8 cellular contexts compared by ENCODE assay signal in genomic region chr15:48084759-48085420, GRCh38. TPM values are rescaled to one million over a fixed set of nuclear protein-coding genes. Genes with fewer than 3 reads are reported as not detected.
A peak's percentile ranks its signal among the peaks of the same experiment; 100 is the strongest.
DNase-seq lines count a peak whose midpoint lies in the region; ATAC-seq, FAIRE-seq and TF ChIP-seq lines count a peak whose summit lies in the region.

No MANE protein-coding gene starts in this region.

- H4K20me1 ChIP-seq in H1 (replicated peaks in 1 of 2; ENCODE audit: control insufficient read depth in 1 of 2, insufficient read depth in 2 of 2, low read length in 2 of 2): no peaks in the 10 kb centered on the region

- no peak overlapping the region for H2AFZ ChIP-seq in H1 (ENCODE audit: low read length)

- no peak for TF ChIP-seq POLR2A in H1 (IDR thresholded peaks at IDR 0.05; ENCODE audit: control extremely low read depth in 1 of 2, low read depth in 2 of 2, low read length in 2 of 2)

- peak; percentile 67 for ATAC-seq in GM21528 (IDR thresholded peaks at IDR 0.05; ENCODE audit: low FRiP score, unreplicated experiment)

- H3K9ac ChIP-seq in H1 (replicated peaks in 1 of 4; ENCODE audit: extremely low read depth in 1 of 4, low read depth in 3 of 4, low read length in 3 of 4): no peak overlapping the region

- no peaks in the 10 kb centered on the region for H3K36me3 Mint-ChIP-seq in activated naive CD4-positive, alpha-beta T cell treated with anti-CD3 and anti-CD28 coated beads, Interleukin-2, amount 10 ng/mL, durations not matched to agents 7 days and 5 days

- no peak overlapping the region for H2BK12ac ChIP-seq in H1 (ENCODE audit: low read depth, low read length)

- H3K18ac ChIP-seq in H1 (ENCODE audit: extremely low read depth, low read length): no peak overlapping the region

- H3K9me3 ChIP-seq in A673 (ENCODE audit: low read depth, low read length, poor library complexity, severe bottlenecking): no peaks in the 10 kb centered on the region
- H3K9me3 ChIP-seq in H1 (ENCODE audit: insufficient read depth in 2 of 2, low read depth in 1 of 2, low read length in 1 of 2): peaks cover 14 to 15% of the 10 kb centered on the region in 2 experiments; a peak in 3 of 4 replicates
- no peaks in the 10 kb centered on the region for H3K9me3 ChIP-seq in small intestine (ENCODE audit: control insufficient read depth, low read depth)

- no TSS peak for BruUV-seq in A673 (replicated peaks; lab: Mats Ljungman, UMichigan)

- intact Hi-C loops in A673 (cut with micrococcal nuclease; ENCODE audit: unreplicated experiment): loop anchor here (2.0 to 10.0 kb wide), 3 partner anchors 93 to 888 kb away; partner anchors contain the start of gene SEMA6D

- H3K27me3 Mint-ChIP-seq in activated naive CD4-positive, alpha-beta T cell treated with anti-CD3 and anti-CD28 coated beads, Interleukin-2, amount 10 ng/mL, durations not matched to agents 7 days and 5 days: no peaks in the 10 kb centered on the region

- H2BK120ac ChIP-seq in H1 (replicated peaks; ENCODE audit: low read depth, low read length): no peak overlapping the region

- POLR2A ChIA-PET in A673 (lab: Charles Lee; ENCODE audit: low non-redundant PET): no interaction called here
- POLR2A ChIA-PET in H1 (lab: Charles Lee; ENCODE audit: partially characterized antibody): no interaction called here

- H3K4me1 ChIP-seq in A673 (ENCODE audit: insufficient read depth, low read length, poor library complexity, severe bottlenecking) (no peaks in the 10 kb centered on the region), H1 (replicated peaks in 1 of 4; ENCODE audit: control insufficient read depth in 3 of 4, insufficient read depth in 4 of 4, low read length in 3 of 4) (no peaks in the 10 kb centered on the region), small intestine (ENCODE audit: control insufficient read depth in 2 of 2, insufficient read depth in 1 of 2, low read depth in 1 of 2, low read length in 1 of 2) (no peaks in the 10 kb centered on the region)

- H2BK20ac ChIP-seq in H1 (ENCODE audit: low read length): no peak overlapping the region

- DNase-seq in A673 (ENCODE audit: low spot score) (peak; percentile 73), NCI-H2171 (lab: John Stamatoyannopoulos, UW) (peak; percentile 81), H1 (ENCODE audit: low read depth in 1 of 2, low spot score in 2 of 2) (peak in 1 of 2 experiments; percentile 13), small intestine (peak; percentile 28), foreskin melanocyte (no peak)
- DNase-seq in activated CD4-positive, alpha-beta T cell treated with anti-CD3 and anti-CD28 coated beads for 48 hours: no peak
- no peak for DNase-seq in activated naive CD4-positive, alpha-beta T cell treated with anti-CD3 and anti-CD28 coated beads, Interleukin-2, amount 10 ng/mL, durations not matched to agents 7 days and 5 days

- no peak overlapping the region for H2BK15ac ChIP-seq in H1 (ENCODE audit: low read length)

- TF ChIP-seq EP300 in H1 (IDR thresholded peaks at IDR 0.05; ENCODE audit: borderline replicate concordance in 1 of 2, low read depth in 2 of 2, low read length in 2 of 2): no peak

- H3K4me3 ChIP-seq in A673 (ENCODE audit: low read depth, low read length, poor library complexity, severe bottlenecking): no peak overlapping the region
- no peak overlapping the region for H3K4me3 ChIP-seq in H1 (ENCODE audit: extremely low read depth in 1 of 4, insufficient read depth in 2 of 4, low read depth in 3 of 4, low read length in 4 of 4)
- no peak overlapping the region for H3K4me3 ChIP-seq in small intestine (ENCODE audit: low read depth in 1 of 2, low read length in 2 of 2)

- no peak overlapping the region for H3K4me2 ChIP-seq in H1 (ENCODE audit: insufficient read depth in 1 of 2, low read depth in 2 of 2, low read length in 2 of 2)

- H3K56ac ChIP-seq in H1 (replicated peaks; ENCODE audit: insufficient read length, low read depth, low read length): no peak overlapping the region

- H3K4ac ChIP-seq in H1 (replicated peaks; ENCODE audit: insufficient read length, low read depth, low read length): no peak overlapping the region

- no peak overlapping the region for H4K91ac ChIP-seq in H1 (replicated peaks; ENCODE audit: insufficient read length, low read length)

- no peak overlapping the region for H3K23ac ChIP-seq in H1 (ENCODE audit: insufficient read length)

- H4K8ac ChIP-seq in H1 (ENCODE audit: extremely low read depth, insufficient read depth, low read length): no peak overlapping the region

- no peaks in the 10 kb centered on the region for H3K4me1 Mint-ChIP-seq in activated naive CD4-positive, alpha-beta T cell treated with anti-CD3 and anti-CD28 coated beads, Interleukin-2, amount 10 ng/mL, durations not matched to agents 7 days and 5 days

- CTCF ChIA-PET in A673 (lab: Charles Lee) (interaction anchor here (0.5 to 1.6 kb wide), 13 partner anchors 9 to 890 kb away, joined by 3 to 20 read pairs (median 4); no protein-coding TSS in a partner anchor), H1 (lab: Charles Lee; ENCODE audit: partially characterized antibody) (interaction anchor here (0.6 to 4.2 kb wide), 72 partner anchors 8 to 896 kb away, joined by 3 to 44 read pairs (median 4); no protein-coding TSS in a partner anchor)
- CTCF ChIA-PET in activated naive CD4-positive, alpha-beta T cell treated with anti-CD3 and anti-CD28 coated beads, Interleukin-2, amount 10 ng/mL, durations not matched to agents 7 days and 5 days (lab: Charles Lee): interaction anchor here (1.1 to 1.3 kb wide), 2 partner anchors 373 to 889 kb away, joined by 4 to 5 read pairs; no protein-coding TSS in a partner anchor

- H3K23me2 ChIP-seq in H1 (ENCODE audit: low read depth, low read length): no peaks in the 10 kb centered on the region

- no peak overlapping the region for H2AK5ac ChIP-seq in H1 (ENCODE audit: low read depth, low read length)

- no peaks in the 10 kb centered on the region for H3K79me2 ChIP-seq in H1 (ENCODE audit: control insufficient read depth in 1 of 2, insufficient read depth in 2 of 2, low read length in 2 of 2)

- H3K36me3 ChIP-seq in A673 (ENCODE audit: insufficient read depth, low read length, poor library complexity, severe bottlenecking) (no peaks in the 10 kb centered on the region), H1 (ENCODE audit: control insufficient read depth in 2 of 4, insufficient read depth in 4 of 4, low read length in 3 of 4) (no peaks in the 10 kb centered on the region), small intestine (ENCODE audit: control insufficient read depth in 2 of 2, insufficient read depth in 2 of 2, low read length in 2 of 2) (no peaks in the 10 kb centered on the region)

- H3K27me3 ChIP-seq in A673 (replicated peaks; ENCODE audit: insufficient read depth, low read depth, low read length, poor library complexity) (no peaks in the 10 kb centered on the region), H1 (replicated peaks in 1 of 4; ENCODE audit: control insufficient read depth in 3 of 4, extremely low read depth in 1 of 4, insufficient read depth in 3 of 4, low read length in 3 of 4) (no peaks in the 10 kb centered on the region), small intestine (ENCODE audit: control insufficient read depth in 2 of 2, insufficient read depth in 2 of 2, low read length in 2 of 2) (no peaks in the 10 kb centered on the region)

- no peak overlapping the region for H3K4me3 Mint-ChIP-seq in activated naive CD4-positive, alpha-beta T cell treated with anti-CD3 and anti-CD28 coated beads, Interleukin-2, amount 10 ng/mL, durations not matched to agents 7 days and 5 days

- FAIRE-seq in H1 (lab: Jason Lieb, UNC) (peak; percentile 78), small intestine (lab: Jason Lieb, UNC) (no peak)

- no peaks in the 10 kb centered on the region for H3K9me3 Mint-ChIP-seq in activated naive CD4-positive, alpha-beta T cell treated with anti-CD3 and anti-CD28 coated beads, Interleukin-2, amount 10 ng/mL, durations not matched to agents 7 days and 5 days

- TF ChIP-seq CTCF in A673 (conservative IDR thresholded peaks at IDR 0.05; ENCODE audit: low read depth, low read length) (peak; percentile 75), H1 (IDR thresholded peaks at IDR 0.05; ENCODE audit: control extremely low read depth in 1 of 3, insufficient read depth in 1 of 3, low read depth in 1 of 3, low read length in 3 of 3) (peak; percentile 28 to 80 (median 72))

- no peak overlapping the region for H3K27ac Mint-ChIP-seq in activated naive CD4-positive, alpha-beta T cell treated with anti-CD3 and anti-CD28 coated beads, Interleukin-2, amount 10 ng/mL, durations not matched to agents 7 days and 5 days

- no peak overlapping the region for H3K14ac ChIP-seq in H1 (ENCODE audit: insufficient read length)

- no peaks in the 10 kb centered on the region for H3K79me1 ChIP-seq in H1 (ENCODE audit: low read depth, low read length)

- no peak overlapping the region for H2BK5ac ChIP-seq in H1 (ENCODE audit: low read depth, low read length)

- peak; percentile 82 to 89 for TF ChIP-seq RAD21 in H1 (IDR thresholded peaks at IDR 0.05 in 1 of 2, conservative IDR thresholded peaks at IDR 0.05 in 1 of 2; ENCODE audit: low read depth in 2 of 2, low read length in 2 of 2)

- WGBS in H1 (ENCODE audit: extremely low coverage in 1 of 2, insufficient coverage in 1 of 2, insufficient read length in 1 of 2, insufficient replicate concordance in 2 of 2, low coverage in 1 of 2, low lambda C conversion rate in 2 of 2, missing lambda C conversion rate in 1 of 2), 2 experiments: 79% methylated on average over 1 of the region's 1 CpG; no CpG with 5 or more reads in 1 of the 2 experiments
- 0 to 25% (median 17%) methylated on average over 1 of the region's 1 CpG for WGBS in small intestine, 3 donors

- H4K5ac ChIP-seq in H1 (ENCODE audit: insufficient read length, low read depth, low read length): no peak overlapping the region

- H3K27ac ChIP-seq in A673 (ENCODE audit: low read depth, low read length, poor library complexity, severe bottlenecking) (no peak overlapping the region), H1 (ENCODE audit: low read depth, low read length) (no peak overlapping the region), small intestine (ENCODE audit: low read depth in 1 of 2, low read length in 1 of 2) (no peak overlapping the region)

TF ChIP-seq in H1, 55 proteins besides CTCF, POLR2A, EP300 and RAD21 (continues in another document):
- TF ChIP-seq MAX (IDR thresholded peaks at IDR 0.05): no peak

RNA-seq across cellular contexts. Expression of gene SLC24A5, which starts 35.9 kb away (rescaled TPM):
- not detected in 2 replicates for total RNA-seq in A673 (2021)
- not detected in 2 replicates for total RNA-seq in H1 (2021; fragmentation: NEBNext Ultra II Directional; extraction: Animal tissue kit (Norgen Biotek cat#: 25700))
- polyA plus RNA-seq in H1 (2011; rRNA removed): not detected in 2 replicates
- not detected for polyA plus RNA-seq in H1 (2011; cell fraction: cytosol; rRNA removed)
- not detected for polyA plus RNA-seq in H1 (2011; cell fraction: nucleus; rRNA removed)
- not detected in 4 replicates for polyA plus RNA-seq in H1 (2012, experiment 1 of 2)
- not detected for polyA plus RNA-seq in H1 (2012, experiment 2 of 2)
- not detected for polyA plus RNA-seq in H1 (2013, experiment 1 of 2)
- polyA plus RNA-seq in H1 (2013, experiment 2 of 2): 0.02 TPM
- not detected in 2 replicates for polyA minus RNA-seq in H1 (2011; rRNA and poly(A)+ RNA removed)
- not detected for polyA minus RNA-seq in H1 (2011; cell fraction: cytosol; rRNA and poly(A)+ RNA removed)
- polyA minus RNA-seq in H1 (2011; cell fraction: nucleus; rRNA and poly(A)+ RNA removed): not detected
- under 1 TPM in 1 of 3 donors, not detected in 2; 0.03 TPM for polyA plus RNA-seq in small intestine

Comparison
In these comparisons a context has a peak if more than half of its experiments do, and no peak if none do; other contexts are left out.
1. DNase-seq: peak in A673 (single experiment), NCI-H2171 (single experiment) and small intestine (single experiment); none in activated CD4-positive, alpha-beta T cell treated with anti-CD3 and anti-CD28 coated beads for 48 hours (single experiment), foreskin melanocyte (single experiment) and activated naive CD4-positive, alpha-beta T cell treated with anti-CD3 and anti-CD28 coated beads, Interleukin-2, amount 10 ng/mL, durations not matched to agents 7 days and 5 days (single experiment).